25 cellular contexts compared by ENCODE assay signal in genomic region chr7:98687331-98687863, GRCh38.
DNase-seq lines count a peak whose midpoint lies in the region; ATAC-seq, FAIRE-seq and TF ChIP-seq lines count a peak whose summit lies in the region.
"Had no signal": no experiment of that assay in that cellular context is flagged by ENCODE, and none has a peak within 500 bp of the region (broad histone marks: within the 10 kb centered on the region; RNA-seq: fewer than 3 reads in every experiment).

No MANE protein-coding gene starts in this region.

- CTCF ChIA-PET in SK-N-SH (lab: Yijun Ruan, JAX): interaction anchor here (1.9 kb wide), 1 partner anchor 58 kb away, joined by 5 read pairs; no protein-coding TSS in a partner anchor

- TF ChIP-seq CTCF in SK-N-SH (IDR thresholded peaks at IDR 0.05) (no peak), brain (conservative IDR thresholded peaks at IDR 0.05) (no peak), osteoblast (IDR thresholded peaks at IDR 0.05; ENCODE audit: extremely low read depth, low read depth, low read length) (no peak)

- TF ChIP-seq RAD21 in SK-N-SH (IDR thresholded peaks at IDR 0.05; ENCODE audit: low read length): no peak

- peaks cover 15% of the 10 kb centered on the region for H3K4me1 Mint-ChIP-seq in brain
- H3K4me1 Mint-ChIP-seq: IgD-negative memory B cell; naive thymus-derived CD8-positive, alpha-beta T cell had no signal

- no peaks in the 10 kb centered on the region for H3K79me2 ChIP-seq in SK-N-SH (ENCODE audit: insufficient read depth)
- no peaks in the 10 kb centered on the region for H3K79me2 ChIP-seq in osteoblast (ENCODE audit: insufficient read depth, low read length)

- H4K20me1 ChIP-seq in SK-N-SH (ENCODE audit: insufficient read depth) (no peaks in the 10 kb centered on the region), osteoblast (ENCODE audit: insufficient read depth, low read length) (no peaks in the 10 kb centered on the region)

- peaks cover 33% of the 10 kb centered on the region for H3K27me3 Mint-ChIP-seq in brain
- H3K27me3 Mint-ChIP-seq: IgD-negative memory B cell had no signal

- peak overlapping the region in 3 of 5 experiments; percentile 54 to 82 (median 73) for H3K27ac Mint-ChIP-seq in brain
- H3K27ac Mint-ChIP-seq: activated naive CD4-positive, alpha-beta T cell treated with anti-CD3 and anti-CD28 coated beads for 36 hours; naive thymus-derived CD8-positive, alpha-beta T cell had no signal

- no peaks in the 10 kb centered on the region for H3K27me3 ChIP-seq in SK-N-SH (ENCODE audit: insufficient read depth)
- H3K27me3 ChIP-seq in osteoblast (ENCODE audit: insufficient read depth, low read length): no peaks in the 10 kb centered on the region
- H3K27me3 ChIP-seq: ovary, Peyer's patch, SJCRH30 had no signal

- no peaks in the 10 kb centered on the region for H3F3A ChIP-seq in SK-N-SH (replicated peaks; ENCODE audit: insufficient read depth)

- peaks cover 13 to 38% (median 26%) of the 10 kb centered on the region in 5 experiments for H3K9me3 Mint-ChIP-seq in brain

- H3K9me2 ChIP-seq in SK-N-SH: no peaks in the 10 kb centered on the region

- H3K4me3 Mint-ChIP-seq in brain: peak overlapping the region in 2 of 5 experiments; percentile 35 to 42
- H3K4me3 Mint-ChIP-seq: activated naive CD4-positive, alpha-beta T cell treated with anti-CD3 and anti-CD28 coated beads for 36 hours; naive thymus-derived CD8-positive, alpha-beta T cell had no signal

- POLR2A ChIA-PET in SK-N-SH (lab: Yijun Ruan, JAX): no interaction called here

- no peak overlapping the region for H2AFZ ChIP-seq in SK-N-SH (ENCODE audit: low read depth)
- H2AFZ ChIP-seq in osteoblast (ENCODE audit: low read length): no peak overlapping the region

- 2% methylated on average over 9 of the region's 9 CpGs for WGBS in SK-N-SH (ENCODE audit: low lambda C conversion rate)

- no peak overlapping the region for H3K4me2 ChIP-seq in SK-N-SH
- no peak overlapping the region for H3K4me2 ChIP-seq in osteoblast (ENCODE audit: insufficient read depth, low read length)

- no peaks in the 10 kb centered on the region for H3K36me3 ChIP-seq in SK-N-SH (replicated peaks in 1 of 2; ENCODE audit: control insufficient read depth in 1 of 2, insufficient read depth in 2 of 2, low read length in 1 of 2)
- H3K36me3 ChIP-seq in osteoblast (ENCODE audit: insufficient read depth, low read length): no peaks in the 10 kb centered on the region
- H3K36me3 ChIP-seq: ovary, Peyer's patch, SJCRH30 had no signal

- H3K9me3 ChIP-seq in SK-N-SH (peaks cover 7% of the 10 kb centered on the region; the same call in 1 of the 2 replicates), osteoblast (ENCODE audit: low read depth, low read length) (no peaks in the 10 kb centered on the region)
- H3K9me3 ChIP-seq: ovary, SJCRH30 had no signal

- no peaks in the 10 kb centered on the region for H3K36me3 Mint-ChIP-seq in brain

- peaks cover 0 to 3% of the 10 kb centered on the region in 2 experiments; a peak in 1 of 4 replicates for H3K4me1 ChIP-seq in SK-N-SH (ENCODE audit: control insufficient read depth in 1 of 2, insufficient read depth in 2 of 2, low read depth in 1 of 2, low read length in 1 of 2)
- no peaks in the 10 kb centered on the region for H3K4me1 ChIP-seq in osteoblast (ENCODE audit: insufficient read depth, low read length)
- H3K4me1 ChIP-seq: Peyer's patch, SJCRH30 had no signal

- peak; percentile 85 for FAIRE-seq in urothelium cell line (lab: Jason Lieb, UNC)
- FAIRE-seq: H54 had no signal

- no peak overlapping the region for H3K4me3 ChIP-seq in SK-N-SH (ENCODE audit: low read depth in 2 of 2, low read length in 1 of 2)
- H3K4me3 ChIP-seq in osteoblast (ENCODE audit: insufficient read depth, low read length): no peak overlapping the region
- H3K4me3 ChIP-seq: ovary, Peyer's patch, SJCRH30 had no signal

- DNase-seq in SK-N-SH (peak; percentile 38), NCI-H2029 (lab: John Stamatoyannopoulos, UW) (peak; percentile 29), urothelium cell line (ENCODE audit: low spot score) (peak; percentile 62), osteoblast (ENCODE audit: insufficient read length, low spot score, missing footprints) (no peak)
- DNase-seq: activated CD4-positive, alpha-beta T cell treated with anti-CD3 and anti-CD28 coated beads for 4 hours; activated naive CD4-positive, alpha-beta T cell treated with anti-CD3 and anti-CD28 coated beads for 36 hours; activated T-cell treated with anti-CD3 and anti-CD28 coated beads, Interleukin-2, amount 50 U/mL, for 48 hours; dermis blood vessel endothelial cell; GDM1; left cardiac atrium; mesendoderm; MM.1S; naive thymus-derived CD8-positive, alpha-beta T cell; NCI-H2107; NK-92 treated with Interleukin-12 subunit alpha and Interleukin-12 subunit beta, amount 100 ng/mL, for 24 hours; ovary; Peyer's patch had no signal

- ATAC-seq in SK-N-SH treated with all-trans-retinoic acid at 6 μM for 48 hours (no peak), HG03045 (IDR thresholded peaks at IDR 0.05; ENCODE audit: unreplicated experiment) (no peak), HG02938 (IDR thresholded peaks at IDR 0.05; ENCODE audit: unreplicated experiment) (no peak)
- ATAC-seq: left cardiac atrium; naive thymus-derived CD8-positive, alpha-beta T cell had no signal

- H3K27ac ChIP-seq in SK-N-SH (ENCODE audit: low read depth in 2 of 2, low read length in 1 of 2) (no peak overlapping the region), osteoblast (ENCODE audit: low read depth, low read length) (no peak overlapping the region)
- H3K27ac ChIP-seq: C4-2B, ovary, Peyer's patch, SJCRH30 had no signal

- no peak overlapping the region for H3K9ac ChIP-seq in SK-N-SH

- no peak for TF ChIP-seq EP300 in SK-N-SH (IDR thresholded peaks at IDR 0.05; ENCODE audit: borderline replicate concordance in 1 of 2, low read depth in 1 of 2, low read length in 1 of 2)

TF ChIP-seq in SK-N-SH, 30 proteins besides CTCF, POLR2A, EP300 and RAD21:
- TF ChIP-seq FOXJ3 (CRISPR knock-in tag; IDR thresholded peaks at IDR 0.05): 0 out of 2 replicates have a peak, but pooled peaks have one; percentile 24
- peak; percentile 59 for TF ChIP-seq GATA2 (CRISPR knock-in tag; IDR thresholded peaks at IDR 0.05)
- no peak; the same call in 1 of the 2 replicates for TF ChIP-seq RCOR1 (IDR thresholded peaks at IDR 0.05; ENCODE audit: low read length)
- TF ChIP-seq TAF1 (IDR thresholded peaks at IDR 0.05; ENCODE audit: borderline replicate concordance, low read depth, low read length): no peak
- no peak for TF ChIP-seq JUND (IDR thresholded peaks at IDR 0.05)

TF ChIP-seq in SK-N-SH treated with all-trans-retinoic acid at 6 μM for 48 hours, 23 proteins besides CTCF, POLR2A, EP300 and RAD21:
- TF ChIP-seq BACH2 (CRISPR knock-in tag; IDR thresholded peaks at IDR 0.05; ENCODE audit: borderline replicate concordance) (no peak), ZNF70 (CRISPR knock-in tag; IDR thresholded peaks at IDR 0.05) (no peak), CSDC2 (CRISPR knock-in tag; IDR thresholded peaks at IDR 0.05) (no peak), ISL1 (CRISPR knock-in tag; IDR thresholded peaks at IDR 0.05) (no peak), POU6F1 (CRISPR knock-in tag; IDR thresholded peaks at IDR 0.05; ENCODE audit: borderline replicate concordance, low read depth) (no peak)
